In genomic region chr1:61264825-61265242, GRCh38 we compare ENCODE assay signal across 33 cellular contexts.
"Had no signal": no experiment of that assay in that cellular context is flagged by ENCODE, and none has a peak within 500 bp of the region (broad histone marks: within the 10 kb centered on the region; RNA-seq: fewer than 3 reads in every experiment).

No MANE protein-coding gene starts in this region.

- H3K4me1 ChIP-seq: breast epithelium had no signal

- H3K9me3 ChIP-seq: adrenal gland, body of pancreas, breast epithelium had no signal

- DNase-seq: activated B cell treated with CpG ODN at 0.5 μM for 24 hours; activated CD4-positive, alpha-beta memory T cell treated with anti-CD3 and anti-CD28 coated beads for 36 hours; activated CD4-positive, alpha-beta T cell treated with anti-CD3 and anti-CD28 coated beads for 4 hours; activated CD4-positive, alpha-beta T cell treated with anti-CD3 and anti-CD28 coated beads, Interleukin-2, amount 10 ng/mL, durations not matched to agents 24 days and 14 days; activated CD4-positive, alpha-beta T cell treated with anti-CD3 and anti-CD28 coated beads, Interleukin-2, amount 50 U/mL, for 1 hour; activated CD4-positive, alpha-beta T cell treated with anti-CD3 and anti-CD28 coated beads, Interleukin-2, amount 50 U/mL, for 4 hours; activated CD4-positive, CD25-positive, alpha-beta regulatory T cell treated with anti-CD3 and anti-CD28 coated beads, Interleukin-2, amount 50 U/mL, for 72 hours; activated CD8-positive, alpha-beta memory T cell treated with anti-CD3 and anti-CD28 coated beads, Interleukin-2, amount 50 U/mL, for 4 hours; activated CD8-positive, alpha-beta T cell treated with anti-CD3 and anti-CD28 coated beads for 36 hours; activated effector memory CD4-positive, alpha-beta T cell treated with anti-CD3 and anti-CD28 coated beads, Interleukin-2, amount 50 U/mL, for 16 hours; activated gamma-delta T cell treated with Interleukin-2 at 50 U/mL for 16 hours; activated naive CD4-positive, alpha-beta T cell; activated naive CD4-positive, alpha-beta T cell treated with anti-CD3 and anti-CD28 coated beads for 36 hours; activated naive CD4-positive, alpha-beta T cell treated with anti-CD3 and anti-CD28 coated beads, Interleukin-2, amount 50 U/mL, for 16 hours; activated naive CD8-positive, alpha-beta T cell treated with anti-CD3 and anti-CD28 coated beads, Interleukin-2, amount 10 ng/mL, durations not matched to agents 7 days and 5 days; activated T-cell treated with anti-CD3 and anti-CD28 coated beads for 4 hours; activated T-cell treated with anti-CD3 and anti-CD28 coated beads, Interleukin-2, amount 50 U/mL, for 1 hour; activated T-cell treated with anti-CD3 and anti-CD28 coated beads, Interleukin-2, amount 50 U/mL, for 4 hours; activated T-cell treated with anti-CD3 and anti-CD28 coated beads, Interleukin-2, amount 50 U/mL, for 72 hours; adrenal gland; amniotic stem cell; aorta; body of pancreas; brain microvascular endothelial cell; central memory CD4-positive, alpha-beta T cell; T-helper 1 cell; T-helper 2 cell; T-helper 9 cell had no signal

- ATAC-seq: activated CD8-positive, alpha-beta T cell treated with anti-CD3 and anti-CD28 coated beads for 36 hours; activated naive CD4-positive, alpha-beta T cell treated with anti-CD3 and anti-CD28 coated beads, Interleukin-2, amount 50 U/mL, for 72 hours; activated T-cell treated with anti-CD3 and anti-CD28 coated beads, Interleukin-2, amount 50 U/mL, for 4 hours; activated T-cell treated with anti-CD3 and anti-CD28 coated beads, Interleukin-2, amount 50 U/mL, for 72 hours; activated T-helper 17 cell treated with anti-CD3 and anti-CD28 coated beads, Interleukin-2, amount 50 U/mL, for 72 hours; body of pancreas had no signal

- H3K27me3 ChIP-seq: adrenal gland, body of pancreas, brain microvascular endothelial cell, breast epithelium had no signal

- H3K36me3 ChIP-seq: adrenal gland, brain microvascular endothelial cell, breast epithelium had no signal

- FAIRE-seq: astrocyte had no signal

- H3K4me3 ChIP-seq: adrenal gland, body of pancreas, breast epithelium had no signal

- H3K27ac ChIP-seq: adrenal gland, body of pancreas, brain microvascular endothelial cell, breast epithelium, VCaP had no signal
